Comparison of ENCODE assay signal across 9 cellular contexts in the genomic region with DNA sequence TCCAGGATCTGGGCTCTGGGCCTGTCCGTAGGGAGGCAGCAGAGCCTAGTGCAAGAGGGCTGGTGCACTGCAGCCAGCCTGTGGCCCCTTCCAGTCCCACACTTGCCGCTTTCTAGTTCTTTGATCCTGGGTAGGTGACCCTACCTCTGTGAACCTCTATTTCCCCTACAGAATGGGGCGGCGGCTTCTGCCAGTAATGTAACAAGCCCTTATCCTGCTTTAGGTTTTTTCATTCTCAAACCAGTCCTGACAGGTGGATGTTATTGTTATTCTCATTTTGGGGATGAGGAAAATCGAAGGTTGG. TPM values are rescaled to one million over a fixed set of nuclear protein-coding genes. Genes with fewer than 3 reads are reported as not detected.
DNase-seq lines count a peak whose midpoint lies in the region; ATAC-seq, FAIRE-seq and TF ChIP-seq lines count a peak whose summit lies in the region.
"Had no signal": no experiment of that assay in that cellular context is flagged by ENCODE, and none has a peak within 500 bp of the region (broad histone marks: within the 10 kb centered on the region; RNA-seq: fewer than 3 reads in every experiment).

No MANE protein-coding gene starts in this region.

- no peaks in the 10 kb centered on the region for H3K9me3 ChIP-seq in OCI-LY7 (ENCODE audit: low read length)
- no peaks in the 10 kb centered on the region for H3K9me3 ChIP-seq in neural progenitor cell (ENCODE audit: low read depth)

- H3K36me3 ChIP-seq in OCI-LY7 (ENCODE audit: insufficient read depth, low read length), result peaks cover 23% of the 10 kb centered on the region
- H3K36me3 ChIP-seq in neural progenitor cell, result no peaks in the 10 kb centered on the region

- TF ChIP-seq CTCF in OCI-LY7 (conservative IDR thresholded peaks at IDR 0.05; ENCODE audit: low read length), result 0 out of 2 replicates have a peak, but pooled peaks have one; percentile 20
- TF ChIP-seq CTCF in epithelial cell of esophagus (IDR thresholded peaks at IDR 0.05; ENCODE audit: insufficient read depth, low read depth, low read length, missing control alignments), result peak; percentile 15
- no peak for TF ChIP-seq CTCF in neural progenitor cell (IDR thresholded peaks at IDR 0.05)

- H4K20me1 ChIP-seq in OCI-LY7 (ENCODE audit: insufficient read depth, low read length) (0 out of 2 replicates have a peak, but pooled peaks cover 3% of the 10 kb centered on the region), neural progenitor cell (ENCODE audit: low read depth) (peaks cover 30% of the 10 kb centered on the region)

- H3K27ac ChIP-seq in OCI-LY7 (ENCODE audit: low read depth, low read length, poor library complexity, severe bottlenecking), result peak overlapping the region; percentile 65
- H3K27ac ChIP-seq in neural progenitor cell, result no peak overlapping the region

- ATAC-seq in HG02970 (IDR thresholded peaks at IDR 0.05; ENCODE audit: low FRiP score, unreplicated experiment), result no peak

- FAIRE-seq in GM12891 (lab: Jason Lieb, UNC), result no peak

- peaks cover 6% of the 10 kb centered on the region for H3F3A ChIP-seq in neural progenitor cell (ENCODE audit: low read depth)

- peak overlapping the region; percentile 84 for H3K4me2 ChIP-seq in OCI-LY7 (ENCODE audit: low read length)
- H3K4me2 ChIP-seq in neural progenitor cell, result peak overlapping the region; percentile 92

- H3K27me3 Mint-ChIP-seq in activated T-cell treated with anti-CD3 and anti-CD28 coated beads, Interleukin-2, amount 50 U/mL, for 24 hours, result no peaks in the 10 kb centered on the region
- H3K27me3 Mint-ChIP-seq in neural progenitor cell (ENCODE audit: insufficient read depth, low read depth), result peaks cover 5% of the 10 kb centered on the region

- H3K4me1 Mint-ChIP-seq in activated T-cell treated with anti-CD3 and anti-CD28 coated beads, Interleukin-2, amount 50 U/mL, for 24 hours (ENCODE audit: low read depth), result peaks cover 23% of the 10 kb centered on the region
- H3K4me1 Mint-ChIP-seq in neural progenitor cell, result peaks cover 12% of the 10 kb centered on the region

- H2AFZ ChIP-seq in OCI-LY7 (ENCODE audit: low read length), result 0 out of 2 replicates have a peak overlapping the region, but pooled peaks have one; percentile 58
- no peak overlapping the region for H2AFZ ChIP-seq in neural progenitor cell (replicated peaks)

- peak overlapping the region; percentile 94 for H3K9ac ChIP-seq in neural progenitor cell

- H3K4me1 ChIP-seq in OCI-LY7 (ENCODE audit: insufficient read depth, low read length, poor library complexity, severe bottlenecking) (peaks cover 10% of the 10 kb centered on the region), neural progenitor cell (peaks cover 7% of the 10 kb centered on the region)

- peaks cover 27% of the 10 kb centered on the region for H3K36me3 Mint-ChIP-seq in activated T-cell treated with anti-CD3 and anti-CD28 coated beads, Interleukin-2, amount 50 U/mL, for 24 hours (ENCODE audit: low read depth)
- H3K36me3 Mint-ChIP-seq in neural progenitor cell, result no peaks in the 10 kb centered on the region

- peak overlapping the region; percentile 94 for H3K4me3 ChIP-seq in OCI-LY7 (ENCODE audit: low read depth, low read length, poor library complexity, severe bottlenecking)
- peak overlapping the region; percentile 87 for H3K4me3 ChIP-seq in epithelial cell of esophagus (ENCODE audit: low read length)
- peak overlapping the region; percentile 89 for H3K4me3 ChIP-seq in neural progenitor cell

- H3K79me2 ChIP-seq in OCI-LY7 (ENCODE audit: insufficient read depth, low read depth, low read length), result peaks cover 32% of the 10 kb centered on the region
- peaks cover 41% of the 10 kb centered on the region for H3K79me2 ChIP-seq in neural progenitor cell (ENCODE audit: low read depth)

- no peaks in the 10 kb centered on the region for H3K9me3 Mint-ChIP-seq in activated T-cell treated with anti-CD3 and anti-CD28 coated beads, Interleukin-2, amount 50 U/mL, for 24 hours
- H3K9me3 Mint-ChIP-seq in neural progenitor cell, result no peaks in the 10 kb centered on the region

- no peaks in the 10 kb centered on the region for H3K9me2 ChIP-seq in OCI-LY7 (ENCODE audit: insufficient read depth, low read length)

- no peak for DNase-seq in activated T-cell treated with anti-CD3 and anti-CD28 coated beads, Interleukin-2, amount 50 U/mL, for 24 hours
- no peak for DNase-seq in activated T-cell treated with anti-CD3 and anti-CD28 coated beads for 4 hours
- DNase-seq in OCI-LY7 (ENCODE audit: low spot score), result no peak
- DNase-seq in epithelial cell of esophagus (ENCODE audit: low read depth), result no peak
- no peak for DNase-seq in neural progenitor cell (ENCODE audit: low spot score)
- no peak for DNase-seq in dedifferentiated amniotic fluid mesenchymal stem cell (ENCODE audit: extremely low spot score)
- no peak for DNase-seq in GM12891 (ENCODE audit: insufficient read length, low spot score)
- DNase-seq: left cardiac atrium had no signal

- peak overlapping the region; percentile 86 for H3K4me3 Mint-ChIP-seq in activated T-cell treated with anti-CD3 and anti-CD28 coated beads, Interleukin-2, amount 50 U/mL, for 24 hours
- H3K4me3 Mint-ChIP-seq in neural progenitor cell, result peak overlapping the region; percentile 87

- POLR2A ChIA-PET in OCI-LY7 (lab: Charles Lee), result no interaction called here

- intact Hi-C loops in OCI-LY7 (cut with micrococcal nuclease; ENCODE audit: unreplicated experiment), result loop anchor here (5.0 kb wide), 1 partner anchor 72 kb away; no protein-coding TSS in a partner anchor

- peak overlapping the region; percentile 71 for H3K27ac Mint-ChIP-seq in activated T-cell treated with anti-CD3 and anti-CD28 coated beads, Interleukin-2, amount 50 U/mL, for 24 hours
- H3K27ac Mint-ChIP-seq in neural progenitor cell, result no peak overlapping the region

- H3K27me3 ChIP-seq in neural progenitor cell, result no peaks in the 10 kb centered on the region

- no peak for TF ChIP-seq POLR2A in GM12891 (IDR thresholded peaks at IDR 0.05; ENCODE audit: low read depth, low read length)

- CTCF ChIA-PET in OCI-LY7 (lab: Charles Lee; ENCODE audit: unreplicated experiment), result no interaction called here

- no TSS peak for BruUV-seq in OCI-LY7 (replicated peaks; lab: Mats Ljungman, UMichigan)

TF ChIP-seq in GM12891, 5 proteins besides CTCF, POLR2A, EP300 and RAD21:
- TF ChIP-seq TAF1 (IDR thresholded peaks at IDR 0.05; ENCODE audit: low read depth, low read length), result no peak
- no peak for TF ChIP-seq POU2F2 (IDR thresholded peaks at IDR 0.05; ENCODE audit: low read depth, low read length)
- TF ChIP-seq POLR2AphosphoS5 (IDR thresholded peaks at IDR 0.05; ENCODE audit: low read depth, low read length), result no peak
- TF ChIP-seq PAX5 (IDR thresholded peaks at IDR 0.05; ENCODE audit: insufficient read depth, low read length, severe bottlenecking), result no peak
- no peak for TF ChIP-seq SPI1 (IDR thresholded peaks at IDR 0.05; ENCODE audit: low read depth, low read length)
TF ChIP-seq in GM12891: peak in this region for 0.

RNA-seq across cellular contexts. Expression of gene E4F1, which starts 0.7 kb away (rescaled TPM):
- total RNA-seq in OCI-LY7 (2014; rRNA removed; shearing (Covaris generic)), result 43.1 and 59.6 TPM in 2 replicates
- total RNA-seq in OCI-LY7 (2022) (35.3 and 42.3 TPM in 2 replicates), neural progenitor cell (ENCODE audit: low replicate concordance) (7.4 and 37.7 TPM in 2 replicates)
- polyA plus RNA-seq in GM12891 (2012; ENCODE audit: low read depth, missing spikeins), result 13.1 TPM

RNA-seq across cellular contexts. Expression of gene PGP, which starts 9.5 kb away (rescaled TPM):
- total RNA-seq in OCI-LY7 (2014; rRNA removed; shearing (Covaris generic)), result 44.2 TPM in 2 replicates
- 37.0 and 37.9 TPM in 2 replicates for total RNA-seq in OCI-LY7 (2022)
- total RNA-seq in neural progenitor cell (ENCODE audit: low replicate concordance), result 13.3 and 42.9 TPM in 2 replicates
- 11.0 TPM for polyA plus RNA-seq in GM12891 (2012; ENCODE audit: low read depth, missing spikeins)

RNA-seq across cellular contexts. Expression of gene DNASE1L2, which starts 12.1 kb away (rescaled TPM):
- total RNA-seq in OCI-LY7 (2014; rRNA removed; shearing (Covaris generic)), result 6.6 and 6.9 TPM in 2 replicates
- total RNA-seq in OCI-LY7 (2022) (8.4 and 9.8 TPM in 2 replicates), neural progenitor cell (ENCODE audit: low replicate concordance) (0.21 and 1.6 TPM in 2 replicates)
- polyA plus RNA-seq in GM12891 (2012; ENCODE audit: low read depth, missing spikeins), result 0.15 TPM

RNA-seq across cellular contexts. Expression of gene BRICD5, which starts 13.5 kb away (rescaled TPM):
- 15.8 and 30.4 TPM in 2 replicates for total RNA-seq in OCI-LY7 (2014; rRNA removed; shearing (Covaris generic))
- total RNA-seq in OCI-LY7 (2022) (31.7 and 36.6 TPM in 2 replicates), neural progenitor cell (ENCODE audit: low replicate concordance) (5.2 and 14.5 TPM in 2 replicates)
- 3.2 TPM for polyA plus RNA-seq in GM12891 (2012; ENCODE audit: low read depth, missing spikeins)

RNA-seq across cellular contexts. Expression of gene MLST8, which starts 18.9 kb away (rescaled TPM):
- total RNA-seq in OCI-LY7 (2014; rRNA removed; shearing (Covaris generic)), result 57.1 and 65.4 TPM in 2 replicates
- total RNA-seq in OCI-LY7 (2022), result 68.6 and 71.3 TPM in 2 replicates
- 24.9 and 89.0 TPM in 2 replicates for total RNA-seq in neural progenitor cell (ENCODE audit: low replicate concordance)
- polyA plus RNA-seq in GM12891 (2012; ENCODE audit: low read depth, missing spikeins), result 51.9 TPM
